In the genomic region with DNA sequence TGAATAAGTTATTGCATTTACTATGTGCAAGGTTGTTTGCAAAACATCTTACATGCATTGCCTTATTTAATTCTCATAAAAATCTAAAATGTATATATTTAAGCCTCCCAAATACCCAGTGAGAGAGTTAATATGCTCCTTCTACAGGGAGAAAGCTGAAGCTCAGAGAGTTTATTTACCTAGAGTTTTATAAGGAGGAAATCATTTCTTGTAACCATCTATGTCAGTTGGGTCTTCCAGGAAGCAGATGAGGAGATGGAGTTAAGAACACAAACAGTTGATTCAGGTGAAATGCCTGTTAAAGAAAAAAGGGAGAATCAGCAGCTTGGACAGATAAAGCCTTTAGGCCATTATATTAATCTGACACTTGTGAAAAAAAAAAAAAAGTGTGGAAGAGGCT, we compare ENCODE assay signal across 26 cellular contexts.
"Had no signal": no experiment of that assay in that cellular context is flagged by ENCODE, and none has a peak within 500 bp of the region (broad histone marks: within the 10 kb centered on the region; RNA-seq: fewer than 3 reads in every experiment).

No MANE protein-coding gene starts in this region.

- ATAC-seq: activated naive CD8-positive, alpha-beta T cell treated with anti-CD3 and anti-CD28 coated beads, Interleukin-2, amount 50 U/mL, for 24 hours; activated T-cell treated with anti-CD3 and anti-CD28 coated beads, Interleukin-2, amount 50 U/mL, for 72 hours; body of pancreas; esophagus mucosa; T-helper 17 cell; WTC11 had no signal

- H3K27me3 ChIP-seq: adrenal gland, body of pancreas, heart left ventricle had no signal

- H3K9me3 ChIP-seq: adrenal gland, body of pancreas, heart left ventricle had no signal

- DNase-seq: activated CD4-positive, alpha-beta T cell treated with anti-CD3 and anti-CD28 coated beads for 1 hour; activated CD4-positive, alpha-beta T cell treated with anti-CD3 and anti-CD28 coated beads for 4 hours; activated CD4-positive, alpha-beta T cell treated with anti-CD3 and anti-CD28 coated beads, Interleukin-2, amount 10 ng/mL, durations not matched to agents 7 days and 5 days; activated CD4-positive, alpha-beta T cell treated with anti-CD3 and anti-CD28 coated beads, Interleukin-2, amount 50 U/mL, for 4 hours; activated effector memory CD4-positive, alpha-beta T cell treated with anti-CD3 and anti-CD28 coated beads, Interleukin-2, amount 50 U/mL, for 16 hours; activated naive CD4-positive, alpha-beta T cell treated with anti-CD3 and anti-CD28 coated beads for 36 hours; activated naive CD8-positive, alpha-beta T cell treated with anti-CD3 and anti-CD28 coated beads for 36 hours; activated naive CD8-positive, alpha-beta T cell treated with anti-CD3 and anti-CD28 coated beads, Interleukin-2, amount 50 U/mL, for 24 hours; activated T-cell treated with anti-CD3 and anti-CD28 coated beads for 4 hours; activated T-cell treated with anti-CD3 and anti-CD28 coated beads, Interleukin-2, amount 50 U/mL, for 24 hours; activated T-cell treated with anti-CD3 and anti-CD28 coated beads, Interleukin-2, amount 50 U/mL, for 72 hours; adrenal gland; amygdala; aorta; body of pancreas; caudate nucleus; cortex of kidney; dermis blood vessel endothelial cell; effector memory CD4-positive, alpha-beta T cell; endodermal cell; foreskin fibroblast; heart left ventricle; T-helper 1 cell; T-helper 17 cell had no signal

- H3K4me1 ChIP-seq: body of pancreas had no signal

- H3K27ac ChIP-seq: adrenal gland, body of pancreas, heart left ventricle had no signal

- H3K36me3 ChIP-seq: adrenal gland, heart left ventricle had no signal

- H3K4me3 ChIP-seq: adrenal gland, body of pancreas, heart left ventricle had no signal
